In genomic region chr6:47277702-47278101, GRCh38 we compare ENCODE assay signal across 28 cellular contexts. TPM values are rescaled to one million over a fixed set of nuclear protein-coding genes. Genes with fewer than 3 reads are reported as not detected.
"Had no signal": no experiment of that assay in that cellular context is flagged by ENCODE, and none has a peak within 500 bp of the region (broad histone marks: within the 10 kb centered on the region; RNA-seq: fewer than 3 reads in every experiment).

No MANE protein-coding gene starts in this region.

- H3K36me3 Mint-ChIP-seq: naive thymus-derived CD4-positive, alpha-beta T cell had no signal

- H3K4me1 Mint-ChIP-seq: naive thymus-derived CD4-positive, alpha-beta T cell; stimulated activated naive CD8-positive, alpha-beta T cell treated with anti-CD3 and anti-CD28 coated beads, Interleukin-15, amount 100 ng/mL, for 72 hours had no signal

- H3K4me2 ChIP-seq: neural progenitor cell, smooth muscle cell had no signal

- H3K36me3 ChIP-seq: left lung, neural progenitor cell, right atrium auricular region, suprapubic skin, transverse colon had no signal

- H3K9ac ChIP-seq: neural progenitor cell, parathyroid adenoma had no signal

- H2AFZ ChIP-seq: neural progenitor cell, parathyroid adenoma had no signal

- H3K27me3 ChIP-seq: dorsolateral prefrontal cortex, esophagus squamous epithelium, heart right ventricle, left lung, neural progenitor cell, right atrium auricular region, suprapubic skin, transverse colon had no signal

- H3K79me2 ChIP-seq: parathyroid adenoma had no signal

- ATAC-seq: heart right ventricle; left cardiac atrium; naive thymus-derived CD4-positive, alpha-beta T cell; sciatic nerve; stimulated activated naive CD8-positive, alpha-beta T cell treated with anti-CD3 and anti-CD28 coated beads, Interleukin-15, amount 100 ng/mL, for 72 hours had no signal

- H3K27ac ChIP-seq: esophagus squamous epithelium, heart right ventricle, left lung, neural progenitor cell, parathyroid adenoma, right atrium auricular region, suprapubic skin had no signal

- H3K27ac Mint-ChIP-seq: naive thymus-derived CD4-positive, alpha-beta T cell; nephron; neural progenitor cell; progenitor cell of endocrine pancreas; stimulated activated naive CD8-positive, alpha-beta T cell treated with anti-CD3 and anti-CD28 coated beads, Interleukin-15, amount 100 ng/mL, for 72 hours had no signal

- H3K27me3 Mint-ChIP-seq: naive thymus-derived CD4-positive, alpha-beta T cell had no signal

- H3K9me3 ChIP-seq: esophagus squamous epithelium, right atrium auricular region, suprapubic skin, transverse colon had no signal

- H3K4me3 ChIP-seq: dorsolateral prefrontal cortex, esophagus squamous epithelium, heart right ventricle, left lung, neural progenitor cell, right atrium auricular region, smooth muscle cell, suprapubic skin, transverse colon had no signal

- H3K9me3 Mint-ChIP-seq: stimulated activated naive CD8-positive, alpha-beta T cell treated with anti-CD3 and anti-CD28 coated beads, Interleukin-15, amount 100 ng/mL, for 72 hours had no signal

- DNase-seq: dorsolateral prefrontal cortex; effector CD4-positive, alpha-beta T cell; erythroblast; esophagus squamous epithelium; foreskin melanocyte; glutamatergic neuron; heart right ventricle; hippocampal formation; left cardiac atrium; left lung; mesendoderm; midbrain; naive thymus-derived CD4-positive, alpha-beta T cell; stimulated activated CD4-positive, alpha-beta T cell treated with anti-CD3 and anti-CD28 coated beads, Interleukin-12 subunit alpha, Interleukin-12 subunit beta, amount 100 ng/mL, for 4 hours; stimulated activated CD4-positive, alpha-beta T cell treated with anti-CD3 and anti-CD28 coated beads, Interleukin-1b, Interleukin-23, amount 100 ng/mL, for 48 hours; stimulated activated CD4-positive, alpha-beta T cell treated with anti-CD3 and anti-CD28 coated beads, Interleukin-4, amount 100 ng/mL, for 1 hour; stimulated activated CD8-positive, alpha-beta memory T cell treated with anti-CD3 and anti-CD28 coated beads, Interleukin-4, amount 100 ng/mL, for 48 hours; stimulated activated naive CD4-positive, alpha-beta T cell; stimulated activated naive CD8-positive, alpha-beta T cell treated with anti-CD3 and anti-CD28 coated beads, Interleukin-15, amount 100 ng/mL, for 72 hours; transverse colon had no signal

- H3K4me3 Mint-ChIP-seq: naive thymus-derived CD4-positive, alpha-beta T cell; nephron; neural progenitor cell; stimulated activated naive CD8-positive, alpha-beta T cell treated with anti-CD3 and anti-CD28 coated beads, Interleukin-15, amount 100 ng/mL, for 72 hours had no signal

- H3K4me1 ChIP-seq: right atrium auricular region, suprapubic skin had no signal

RNA-seq across cellular contexts. Expression of gene TNFRSF21, which starts 32.0 kb away (rescaled TPM):
- polyA plus RNA-seq: naive thymus-derived CD4-positive, alpha-beta T cell had no signal
